ENCODE assay signal across 12 cellular contexts in the genomic region with DNA sequence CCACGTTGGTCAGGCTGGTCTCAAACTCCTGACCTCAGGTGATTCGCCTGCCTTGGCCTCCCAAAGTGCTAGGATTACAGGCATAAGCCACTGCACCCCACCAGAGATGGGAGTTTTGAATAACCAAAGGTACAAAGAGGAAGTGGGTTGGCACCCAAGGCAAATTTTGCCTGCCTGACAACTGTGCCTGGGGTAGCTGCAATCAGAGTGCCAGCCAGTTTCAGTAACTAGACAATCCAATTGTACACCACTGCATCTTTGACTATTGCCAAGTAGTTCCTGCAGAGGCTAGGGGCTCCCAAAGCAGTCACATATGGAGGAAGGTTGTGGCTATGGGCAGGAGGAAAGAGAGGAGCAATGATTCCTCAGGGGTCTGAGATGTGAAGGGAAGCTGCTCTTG. TPM values are rescaled to one million over a fixed set of nuclear protein-coding genes. Genes with fewer than 3 reads are reported as not detected.
DNase-seq lines count a peak whose midpoint lies in the region; ATAC-seq and TF ChIP-seq lines count a peak whose summit lies in the region.
"Had no signal": no experiment of that assay in that cellular context is flagged by ENCODE, and none has a peak within 500 bp of the region (broad histone marks: within the 10 kb centered on the region; RNA-seq: fewer than 3 reads in every experiment).

No MANE protein-coding gene starts in this region.

- POLR2A ChIA-PET in T-cell (lab: Charles Lee), result interaction anchor here in 1 of 2 donors (0.6 kb wide), 1 partner anchor 43 kb away, joined by 3 read pairs; no protein-coding TSS in a partner anchor

- no peak for ATAC-seq in activated T-cell treated with anti-CD3 and anti-CD28 coated beads, Interleukin-2, amount 50 U/mL, for 4 hours
- peak; percentile 24 for ATAC-seq in HG02642 (IDR thresholded peaks at IDR 0.05; ENCODE audit: poor library complexity, unreplicated experiment)
- ATAC-seq in T-cell (replicated peaks in 1 of 4), result peak in 1 of 4 experiments; percentile 42
- ATAC-seq in stimulated activated naive CD8-positive, alpha-beta T cell treated with anti-CD3 and anti-CD28 coated beads, Interleukin-15, Interleukin-2, amounts not matched to agents 100 U/mL and 50 U/mL, for 24 hours, result peak; percentile 20
- ATAC-seq: left cardiac atrium had no signal

- no peaks in the 10 kb centered on the region for H3K9me3 ChIP-seq in adrenal gland (replicated peaks in 1 of 3)

- no peak for TF ChIP-seq POLR2A in adrenal gland (IDR thresholded peaks at IDR 0.05)

- intact Hi-C loops in adrenal gland (cut with DNase I), result no loop called here

- H3K36me3 Mint-ChIP-seq in activated T-cell treated with anti-CD3 and anti-CD28 coated beads, Interleukin-2, amount 50 U/mL, for 4 hours (ENCODE audit: insufficient read depth), result peaks cover 35% of the 10 kb centered on the region
- H3K36me3 Mint-ChIP-seq in T-cell, result peaks cover 39% of the 10 kb centered on the region

- H3K4me1 Mint-ChIP-seq in activated T-cell treated with anti-CD3 and anti-CD28 coated beads, Interleukin-2, amount 50 U/mL, for 4 hours (ENCODE audit: low read depth), result peaks cover 78% of the 10 kb centered on the region
- H3K4me1 Mint-ChIP-seq in T-cell, result peaks cover 29 to 85% (median 66%) of the 10 kb centered on the region in 3 donors

- H3K4me3 Mint-ChIP-seq in activated T-cell treated with anti-CD3 and anti-CD28 coated beads, Interleukin-2, amount 50 U/mL, for 4 hours, result peak overlapping the region; percentile 52
- H3K4me3 Mint-ChIP-seq in T-cell, result peak overlapping the region in 2 of 3 donors; percentile 26 to 59

- H3K27ac ChIP-seq in adrenal gland, result no peak overlapping the region

- H3K4me1 ChIP-seq in adrenal gland (replicated peaks in 1 of 2), result peaks cover 0 to 7% of the 10 kb centered on the region in 2 donors

- H3K27me3 Mint-ChIP-seq in activated T-cell treated with anti-CD3 and anti-CD28 coated beads, Interleukin-2, amount 50 U/mL, for 4 hours (ENCODE audit: low read depth), result no peaks in the 10 kb centered on the region
- no peaks in the 10 kb centered on the region for H3K27me3 Mint-ChIP-seq in T-cell

- no peaks in the 10 kb centered on the region for H3K27me3 ChIP-seq in adrenal gland

- CTCF ChIA-PET in T-cell (lab: Charles Lee), result interaction anchor here in 1 of 2 donors (0.9 kb wide), 1 partner anchor 17 kb away, joined by 3 read pairs; a partner anchor contains a TSS

- WGBS in adrenal gland, 4 donors, result 79 to 93% (median 86%) methylated on average over 2 of the region's 2 CpGs

- H3K27ac Mint-ChIP-seq in T-cell, result peak overlapping the region; percentile 50 to 89

- H3K4me3 ChIP-seq in adrenal gland, result no peak overlapping the region

- DNase-seq in activated T-cell treated with anti-CD3 and anti-CD28 coated beads, Interleukin-2, amount 50 U/mL, for 4 hours, result no peak
- no peak for DNase-seq in activated T-cell treated with anti-CD3 and anti-CD28 coated beads for 4 hours
- DNase-seq in T-cell, result no peak
- DNase-seq in stimulated activated naive CD8-positive, alpha-beta T cell treated with anti-CD3 and anti-CD28 coated beads, Interleukin-15, Interleukin-2, amounts not matched to agents 100 U/mL and 50 U/mL, for 24 hours, result no peak
- DNase-seq in NCI-H510A (lab: John Stamatoyannopoulos, UW), result no peak
- DNase-seq in SIG-M5 (lab: John Stamatoyannopoulos, UW), result no peak
- no peak for DNase-seq in adrenal gland
- DNase-seq: Kasumi-1, left cardiac atrium, NCI-H526 treated with DMSO at 0.1 percent for 48 hours had no signal

- no peak for TF ChIP-seq CTCF in adrenal gland (IDR thresholded peaks at IDR 0.05)

- no peaks in the 10 kb centered on the region for H3K9me3 Mint-ChIP-seq in activated T-cell treated with anti-CD3 and anti-CD28 coated beads, Interleukin-2, amount 50 U/mL, for 4 hours
- H3K9me3 Mint-ChIP-seq in T-cell, result no peaks in the 10 kb centered on the region

- H3K36me3 ChIP-seq in adrenal gland (replicated peaks in 1 of 2), result no peaks in the 10 kb centered on the region

RNA-seq across cellular contexts. Expression of a gene that starts 16.6 kb away (rescaled TPM):
- 10 to 100 TPM; 22.2 to 51.5 (median 42.5) TPM for total RNA-seq in activated T-cell treated with anti-CD3 and anti-CD28 coated beads, Interleukin-2, amount 50 U/mL, for 4 hours
- 100 to 1,000 TPM in 3 of 5 donors, 10 to 100 TPM in 2; 48.2 to 117 (median 107) TPM for total RNA-seq in T-cell
- total RNA-seq in adrenal gland, result 10 to 100 TPM in 1 of 8 donors, 1 to 10 TPM in 6, under 1 TPM in 1; 0.98 to 12.0 (median 2.0) TPM
- polyA plus RNA-seq in adrenal gland, result 1 to 10 TPM in 1 of 3 donors, under 1 TPM in 2; 0.48 to 2.5 (median 0.77) TPM
- total RNA-seq: G401 had no signal

Comparison
In these comparisons a context has a peak if more than half of its experiments do, and no peak if none do; other contexts are left out.
1. ATAC-seq: peak in HG02642 (single experiment) and stimulated activated naive CD8-positive, alpha-beta T cell treated with anti-CD3 and anti-CD28 coated beads, Interleukin-15, Interleukin-2, amounts not matched to agents 100 U/mL and 50 U/mL, for 24 hours (single experiment); none in activated T-cell treated with anti-CD3 and anti-CD28 coated beads, Interleukin-2, amount 50 U/mL, for 4 hours (0 of 2).